ENCODE assay signal across 16 cellular contexts in the genomic region with DNA sequence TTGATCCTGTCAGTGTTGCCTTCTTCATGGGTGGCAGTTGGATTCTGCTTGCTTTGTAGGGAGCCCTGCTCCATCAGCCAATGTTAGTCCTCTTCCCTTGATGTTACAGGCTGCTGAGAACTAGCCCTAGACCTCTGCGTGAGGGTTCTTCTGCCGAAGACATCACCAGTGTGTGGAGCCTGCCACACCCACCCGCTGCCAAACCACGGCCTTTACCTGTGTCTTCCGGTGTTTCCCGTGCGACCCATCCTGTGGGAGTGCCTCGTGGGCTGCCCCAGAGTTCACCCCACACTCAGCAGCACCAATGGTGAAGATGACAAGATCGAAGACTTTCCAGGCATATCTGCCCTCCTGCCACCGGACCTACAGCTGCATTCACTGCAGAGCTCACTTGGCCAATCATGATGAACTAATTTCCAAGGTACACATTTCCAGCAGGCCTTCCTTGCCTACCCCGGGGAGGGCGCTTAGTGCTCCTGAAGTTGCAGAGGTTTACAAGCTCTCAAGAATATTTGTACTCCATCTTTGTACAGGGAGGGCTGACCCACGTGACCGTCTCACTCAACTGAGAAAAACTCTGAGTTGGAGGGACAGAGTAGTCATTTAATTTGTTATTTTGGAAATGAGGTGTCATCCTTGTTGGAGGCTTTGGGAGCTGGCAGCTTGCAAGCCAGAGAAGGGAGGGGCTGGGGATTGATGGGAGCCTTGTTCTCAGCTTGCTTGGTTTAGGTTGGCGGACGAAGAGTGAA. TPM values are rescaled to one million over a fixed set of nuclear protein-coding genes. Genes with fewer than 3 reads are reported as not detected.
A peak's percentile ranks its signal among the peaks of the same experiment; 100 is the strongest.
DNase-seq lines count a peak whose midpoint lies in the region; ATAC-seq, FAIRE-seq and TF ChIP-seq lines count a peak whose summit lies in the region.
"Had no signal": no experiment of that assay in that cellular context is flagged by ENCODE, and none has a peak within 500 bp of the region (broad histone marks: within the 10 kb centered on the region; RNA-seq: fewer than 3 reads in every experiment).

No MANE protein-coding gene starts in this region.

- POLR2A ChIA-PET in K562 (lab: Yijun Ruan, JAX), result interaction anchor here (0.6 to 0.8 kb wide), 2 partner anchors 10 to 18 kb away, joined by 3 read pairs; no protein-coding TSS in a partner anchor

- no peak for FAIRE-seq in K562 (lab: Jason Lieb, UNC)
- FAIRE-seq: colon, GM12878 had no signal

- H3K36me3 ChIP-seq in right atrium auricular region (no peaks in the 10 kb centered on the region), heart right ventricle (peaks cover 0 to 41% (median 0%) of the 10 kb centered on the region in 9 donors), K562 (ENCODE audit: control insufficient read depth, insufficient read depth, low read length) (no peaks in the 10 kb centered on the region)
- H3K36me3 ChIP-seq: uterus had no signal

- TF ChIP-seq RAD21 in K562 (CRISPR knock-in tag; conservative IDR thresholded peaks at IDR 0.05 in 1 of 2, IDR thresholded peaks at IDR 0.05 in 1 of 2), result no peak

- H3K79me2 ChIP-seq in K562 (ENCODE audit: control insufficient read depth, insufficient read depth, low read length), result no peaks in the 10 kb centered on the region

- in situ Hi-C loops in K562 (cut with MboI), result no loop called here

- TF ChIP-seq POLR2A in K562 (conservative IDR thresholded peaks at IDR 0.05), result no peak

- H3K4me1 Mint-ChIP-seq in progenitor cell of endocrine pancreas (ENCODE audit: low read depth), result peaks cover 68% of the 10 kb centered on the region

- H2AFZ ChIP-seq in K562 (ENCODE audit: low read depth, low read length), result no peak overlapping the region

- H3K27me3 Mint-ChIP-seq in progenitor cell of endocrine pancreas, result no peaks in the 10 kb centered on the region

- peak overlapping the region; percentile 47 to 72 for H3K27ac ChIP-seq in right atrium auricular region
- peak overlapping the region in 5 of 10 donors; percentile 3 to 74 (median 54) for H3K27ac ChIP-seq in heart right ventricle
- no peak overlapping the region for H3K27ac ChIP-seq in K562 (ENCODE audit: extremely low read depth, low read depth, low read length)
- H3K27ac ChIP-seq: uterus had no signal

- TF ChIP-seq CTCF in right atrium auricular region (IDR thresholded peaks at IDR 0.05) (no peak), heart right ventricle (IDR thresholded peaks at IDR 0.05) (no peak), K562 (IDR thresholded peaks at IDR 0.05 in 2 of 3, conservative IDR thresholded peaks at IDR 0.05 in 1 of 3; ENCODE audit: insufficient read depth in 2 of 3, low read depth in 1 of 3, low read length in 3 of 3) (no peak), progenitor cell of endocrine pancreas (IDR thresholded peaks at IDR 0.05; ENCODE audit: unreplicated experiment) (no peak)

- H3K27ac Mint-ChIP-seq in progenitor cell of endocrine pancreas, result peak overlapping the region; percentile 89

- DNase-seq in right atrium auricular region (ENCODE audit: low spot score), result no peak
- DNase-seq in heart right ventricle, result no peak
- DNase-seq in K562 (ENCODE audit: extremely low read depth in 1 of 4, low spot score in 3 of 4), result no peak
- no peak for DNase-seq in progenitor cell of endocrine pancreas (ENCODE audit: low spot score, unreplicated experiment)
- no peak for DNase-seq in DMS79 treated with DMSO at 0.1 percent for 48 hours (lab: John Stamatoyannopoulos, UW)
- DNase-seq in NCI-H146 (lab: John Stamatoyannopoulos, UW), result no peak
- DNase-seq in activated CD4-positive, CD25-positive, alpha-beta regulatory T cell (lab: John Stamatoyannopoulos, UW), result no peak
- no peak for DNase-seq in ureter (ENCODE audit: low spot score)
- DNase-seq: AML-193; NCI-H1105; NCI-H510A; stimulated activated CD4-positive, alpha-beta T cell treated with anti-CD3 and anti-CD28 coated beads, Interleukin-12 subunit alpha, Interleukin-12 subunit beta, amount 100 ng/mL, for 4 hours; uterus had no signal

- intact Hi-C loops in heart right ventricle (cut with DNase I) (no loop called here), K562 (cut with micrococcal nuclease) (no loop called here)

- H3K36me3 Mint-ChIP-seq in progenitor cell of endocrine pancreas (ENCODE audit: insufficient read depth), result peaks cover 28% of the 10 kb centered on the region

- WGBS in heart right ventricle, 2 donors, result 85 to 87% methylated on average over 16 of the region's 16 CpGs
- 10% methylated on average over 16 of the region's 16 CpGs for WGBS in K562 (ENCODE audit: insufficient coverage, low coverage, missing lambda C conversion rate)

- peaks cover 16% of the 10 kb centered on the region; the same call in 1 of the 2 replicates for H4K20me1 ChIP-seq in K562 (replicated peaks; ENCODE audit: control insufficient read depth, insufficient read depth, low read length)

- TF ChIP-seq EP300 in K562 (IDR thresholded peaks at IDR 0.05; ENCODE audit: low read length), result no peak

- CTCF ChIA-PET in K562 (lab: Yijun Ruan, JAX; ENCODE audit: low intra/inter-chr PET ratio), result no interaction called here

- H3K4me3 Mint-ChIP-seq in progenitor cell of endocrine pancreas (ENCODE audit: low read depth), result no peak overlapping the region

- peaks cover 0 to 89% of the 10 kb centered on the region in 2 donors for H3K4me1 ChIP-seq in right atrium auricular region
- peaks cover 27 to 97% (median 88%) of the 10 kb centered on the region in 9 donors for H3K4me1 ChIP-seq in heart right ventricle
- no peaks in the 10 kb centered on the region for H3K4me1 ChIP-seq in K562 (replicated peaks in 1 of 2; ENCODE audit: control insufficient read depth in 2 of 2, insufficient read depth in 2 of 2, low read length in 2 of 2)

- H3K9ac ChIP-seq in K562 (ENCODE audit: insufficient read depth in 1 of 2, low read depth in 2 of 2, low read length in 2 of 2), result no peak overlapping the region

- H3K9me3 Mint-ChIP-seq in progenitor cell of endocrine pancreas (ENCODE audit: low read depth), result no peaks in the 10 kb centered on the region

- no peak overlapping the region for H3K4me2 ChIP-seq in K562 (ENCODE audit: insufficient read depth, low read length)

- H3K9me3 ChIP-seq in right atrium auricular region (no peaks in the 10 kb centered on the region), heart right ventricle (no peaks in the 10 kb centered on the region), K562 (replicated peaks; ENCODE audit: control insufficient read depth, insufficient read depth, low read depth, low read length) (no peaks in the 10 kb centered on the region)
- H3K9me3 ChIP-seq: uterus had no signal

- H3K4me3 ChIP-seq in right atrium auricular region, result no peak overlapping the region
- H3K4me3 ChIP-seq in heart right ventricle, result no peak overlapping the region
- no peak overlapping the region for H3K4me3 ChIP-seq in K562
- H3K4me3 ChIP-seq: GM12878, uterus had no signal

- no peaks in the 10 kb centered on the region for H3K9me1 ChIP-seq in K562 (ENCODE audit: control insufficient read depth, insufficient read depth, low read length)

- ATAC-seq in heart right ventricle (no peak), K562 (no peak)
- ATAC-seq: activated CD4-positive, CD25-positive, alpha-beta regulatory T cell treated with anti-CD3 and anti-CD28 coated beads, Interleukin-2, amount 50 U/mL, for 24 hours; GM12878 had no signal

- H3K27me3 ChIP-seq in right atrium auricular region (no peaks in the 10 kb centered on the region), heart right ventricle (no peaks in the 10 kb centered on the region), K562 (ENCODE audit: control insufficient read depth in 2 of 2, insufficient read depth in 2 of 2, low read length in 2 of 2) (peaks cover 29 to 33% of the 10 kb centered on the region in 2 experiments)
- H3K27me3 ChIP-seq: uterus had no signal

- BruUV-seq in K562 (replicated peaks; lab: Mats Ljungman, UMichigan), result no TSS peak

TF ChIP-seq in K562, 482 proteins besides CTCF, POLR2A, EP300 and RAD21 (continues in another document):
- TF ChIP-seq ZNF140 (CRISPR knock-in tag; IDR thresholded peaks at IDR 0.05) (no peak), SAP30 (IDR thresholded peaks at IDR 0.05; ENCODE audit: borderline replicate concordance, insufficient read depth, low read depth, low read length, poor library complexity, severe bottlenecking) (no peak), NFIC (IDR thresholded peaks at IDR 0.05) (no peak), ZNF584 (CRISPR knock-in tag; IDR thresholded peaks at IDR 0.05; ENCODE audit: low read depth) (no peak), JUNB (CRISPR knock-in tag; conservative IDR thresholded peaks at IDR 0.05) (no peak), NR2C1 (IDR thresholded peaks at IDR 0.05) (no peak), NR2C1 (tag; IDR thresholded peaks at IDR 0.05) (no peak)
- TF ChIP-seq, protein P1, sequence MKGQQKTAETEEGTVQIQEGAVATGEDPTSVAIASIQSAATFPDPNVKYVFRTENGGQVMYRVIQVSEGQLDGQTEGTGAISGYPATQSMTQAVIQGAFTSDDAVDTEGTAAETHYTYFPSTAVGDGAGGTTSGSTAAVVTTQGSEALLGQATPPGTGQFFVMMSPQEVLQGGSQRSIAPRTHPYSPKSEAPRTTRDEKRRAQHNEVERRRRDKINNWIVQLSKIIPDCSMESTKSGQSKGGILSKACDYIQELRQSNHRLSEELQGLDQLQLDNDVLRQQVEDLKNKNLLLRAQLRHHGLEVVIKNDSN (CRISPR knock-in tag; IDR thresholded peaks at IDR 0.05), result peak; percentile 56

RNA-seq across cellular contexts. Expression of gene YPEL2, which starts 21.8 kb away (rescaled TPM):
- 10 to 100 TPM; 28.3 to 34.1 TPM for total RNA-seq in right atrium auricular region
- 10 to 100 TPM; 12.0 to 57.1 (median 42.0) TPM for total RNA-seq in heart right ventricle
- polyA plus RNA-seq in heart right ventricle, result 10 to 100 TPM in 1 of 2 donors, 1 to 10 TPM in 1; 5.0 to 15.7 TPM
- 5.5 and 7.2 TPM in 2 replicates for total RNA-seq in K562 (2011; cell fraction: chromatin; rRNA removed; ENCODE audit: low replicate concordance)
- total RNA-seq in K562 (2011; cell fraction: nucleolus; rRNA removed), result 2.8 and 3.0 TPM in 2 replicates
- total RNA-seq in K562 (2011; cell fraction: nucleoplasm; rRNA removed), result 3.4 and 5.6 TPM in 2 replicates
- total RNA-seq in K562 (2014; rRNA removed), result 0.14 and 1.1 TPM in 2 replicates
- 0.47 and 0.57 TPM in 2 replicates for total RNA-seq in K562 (2014; rRNA removed; fragmentation: Illumina TruSeq; extraction: Trizol)
- total RNA-seq in K562 (2015; rRNA removed; fragmentation: Illumina TruSeq; extraction: Trizol), result 0.33 and 0.38 TPM in 2 replicates
- total RNA-seq in K562 (2021), result 0.54 and 0.71 TPM in 2 replicates
- 2.4 and 3.2 TPM in 2 replicates for polyA plus RNA-seq in K562 (2011; rRNA removed)
- 1.1 and 1.7 TPM in 2 replicates for polyA plus RNA-seq in K562 (2011; cell fraction: cytosol; rRNA removed)
- 3.9 and 5.7 TPM in 2 replicates for polyA plus RNA-seq in K562 (2011; cell fraction: nucleus; rRNA removed)
- polyA plus RNA-seq in K562 (2012), result 0.40 and 0.53 TPM in 2 replicates
- 0.61 and 0.83 TPM in 2 replicates for polyA plus RNA-seq in K562 (2014; fragmentation: Illumina TruSeq; extraction: Trizol)
- polyA plus RNA-seq in K562 (2014; fragmentation: Nextera tagmentation; extraction: Ambion mirVana), result under 1 TPM; 0.11 to 0.13 TPM
- polyA plus RNA-seq in K562 (2014; rRNA removed), result 0.59 and 0.68 TPM in 2 replicates
- 1.8 and 2.3 TPM in 2 replicates for polyA minus RNA-seq in K562 (2011; rRNA and poly(A)+ RNA removed)
- 0.67 and 2.2 TPM in 2 replicates for polyA minus RNA-seq in K562 (2011; cell fraction: cytosol; rRNA and poly(A)+ RNA removed)
- 1.2 and 2.1 TPM in 2 replicates for polyA minus RNA-seq in K562 (2011; cell fraction: nucleus; rRNA and poly(A)+ RNA removed)
- 39.9 and 40.8 TPM in 2 replicates for total RNA-seq in progenitor cell of endocrine pancreas
- 29.4 TPM for total RNA-seq in ureter
